10 cellular contexts compared by ENCODE assay signal in the genomic region with DNA sequence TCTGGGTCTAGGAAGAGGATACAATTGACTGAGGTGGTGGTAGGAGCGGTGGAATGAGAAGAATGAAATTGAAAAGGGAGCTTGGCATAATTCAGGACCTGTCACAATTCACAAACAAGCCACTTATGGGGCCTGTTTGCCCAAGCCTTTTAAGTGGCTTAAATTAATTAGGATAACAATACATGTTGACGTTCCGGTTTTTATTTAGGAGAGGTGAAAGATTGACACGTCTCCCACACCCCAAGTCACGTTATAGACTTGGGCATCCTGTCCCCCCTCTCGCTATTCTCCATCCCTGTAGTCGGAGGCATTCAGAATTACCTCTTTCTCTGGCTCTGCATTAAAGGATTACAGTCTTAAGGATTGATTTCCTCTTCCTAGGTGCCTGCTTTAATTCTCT. TPM values are rescaled to one million over a fixed set of nuclear protein-coding genes. Genes with fewer than 3 reads are reported as not detected.
DNase-seq lines count a peak whose midpoint lies in the region; ATAC-seq and TF ChIP-seq lines count a peak whose summit lies in the region.
"Had no signal": no experiment of that assay in that cellular context is flagged by ENCODE, and none has a peak within 500 bp of the region (broad histone marks: within the 10 kb centered on the region; RNA-seq: fewer than 3 reads in every experiment).

No MANE protein-coding gene starts in this region.

- H2BK5ac ChIP-seq in mesendoderm (ENCODE audit: low read length), result no peak overlapping the region

- no peak overlapping the region for H3K18ac ChIP-seq in mesendoderm (ENCODE audit: low read length)

- H3K4ac ChIP-seq in mesendoderm (ENCODE audit: low read depth, low read length), result no peak overlapping the region

- H3K27ac ChIP-seq in heart right ventricle, result peak overlapping the region in 9 of 10 donors; percentile 65 to 91 (median 77)
- peak overlapping the region; percentile 87 for H3K27ac ChIP-seq in angular gyrus (ENCODE audit: low read depth, low read length)
- H3K27ac ChIP-seq in mesendoderm (ENCODE audit: low read depth, low read length), result no peak overlapping the region
- peak overlapping the region; percentile 80 for H3K27ac ChIP-seq in upper lobe of right lung
- H3K27ac ChIP-seq: cardiac muscle cell had no signal

- H3K36me3 ChIP-seq in heart right ventricle (peaks cover 0 to 22% (median 18%) of the 10 kb centered on the region in 9 donors), mesendoderm (ENCODE audit: control insufficient read depth, insufficient read depth, low read length) (no peaks in the 10 kb centered on the region), upper lobe of right lung (peaks cover 19% of the 10 kb centered on the region)

- H4K8ac ChIP-seq in mesendoderm (ENCODE audit: low read depth, low read length), result no peak overlapping the region

- no peaks in the 10 kb centered on the region for H3K79me1 ChIP-seq in mesendoderm (ENCODE audit: low read length)

- peak overlapping the region; percentile 89 for H3K56ac ChIP-seq in mesendoderm (ENCODE audit: low read length)

- H3K4me3 ChIP-seq in heart right ventricle, result peak overlapping the region in 8 of 10 donors; percentile 67 to 96 (median 85)
- no peak overlapping the region for H3K4me3 ChIP-seq in mesendoderm (ENCODE audit: low read length)
- H3K4me3 ChIP-seq in upper lobe of right lung, result peak overlapping the region; percentile 89

- H3K27me3 ChIP-seq in heart right ventricle (no peaks in the 10 kb centered on the region), mesendoderm (ENCODE audit: insufficient read depth, low read length, poor library complexity) (no peaks in the 10 kb centered on the region), upper lobe of right lung (no peaks in the 10 kb centered on the region)

- intact Hi-C loops in heart right ventricle (cut with DNase I), result no loop called here
- intact Hi-C loops in left cardiac atrium (cut with DNase I), result no loop called here
- intact Hi-C loops in upper lobe of right lung (cut with DNase I), result no loop called here
- intact Hi-C loops in posterior cingulate gyrus (cut with DNase I), result no loop called here

- no peak overlapping the region for H3K4me2 ChIP-seq in mesendoderm (ENCODE audit: low read length)

- DNase-seq in heart right ventricle (no peak), left cardiac atrium (no peak), mesendoderm (no peak), upper lobe of right lung (no peak), epidermal melanocyte (ENCODE audit: insufficient read length, low spot score) (no peak), posterior cingulate gyrus (no peak)

- H3K9me3 ChIP-seq in heart right ventricle (no peaks in the 10 kb centered on the region), upper lobe of right lung (no peaks in the 10 kb centered on the region)

- WGBS in heart right ventricle, 2 donors, result 55 to 56% methylated on average over 7 of the region's 7 CpGs
- WGBS in mesendoderm (ENCODE audit: extremely low coverage, insufficient coverage, low lambda C conversion rate), result no CpG with 5 or more reads among the region's 7 CpGs

- ATAC-seq in heart right ventricle (no peak), left cardiac atrium (no peak), upper lobe of right lung (no peak), GM18502 (IDR thresholded peaks at IDR 0.05; ENCODE audit: poor library complexity, unreplicated experiment) (no peak)

- peak overlapping the region; percentile 21 for H4K5ac ChIP-seq in mesendoderm (ENCODE audit: low read length)

- no peaks in the 10 kb centered on the region for H3K79me2 ChIP-seq in mesendoderm (ENCODE audit: control insufficient read depth, insufficient read depth, low read length)

- H2AK5ac ChIP-seq in mesendoderm (ENCODE audit: low read length), result no peak overlapping the region

- H3K9ac ChIP-seq in mesendoderm (ENCODE audit: low read length), result no peak overlapping the region

- H2BK15ac ChIP-seq in mesendoderm (replicated peaks; ENCODE audit: low read depth), result no peak overlapping the region

- H3K4me1 ChIP-seq in heart right ventricle (peaks cover 2 to 33% (median 22%) of the 10 kb centered on the region in 9 donors), mesendoderm (ENCODE audit: control insufficient read depth, low read depth, low read length) (peaks cover 2% of the 10 kb centered on the region), upper lobe of right lung (peaks cover 21% of the 10 kb centered on the region)

- H2BK120ac ChIP-seq in mesendoderm (ENCODE audit: low read depth, low read length), result no peak overlapping the region

- TF ChIP-seq CTCF in heart right ventricle (IDR thresholded peaks at IDR 0.05), result no peak
- TF ChIP-seq CTCF in upper lobe of right lung (IDR thresholded peaks at IDR 0.05), result no peak

- H3K23ac ChIP-seq in mesendoderm (ENCODE audit: low read length), result no peak overlapping the region

RNA-seq across cellular contexts. Expression of a gene that starts 1.0 kb away (rescaled TPM):
- total RNA-seq in heart right ventricle, result 100 to 1,000 TPM; 183 to 264 (median 199) TPM
- 100 to 1,000 TPM; 105 to 128 TPM for polyA plus RNA-seq in heart right ventricle
- total RNA-seq in left cardiac atrium, result 100 to 1,000 TPM; 141 to 160 TPM
- polyA plus RNA-seq in mesendoderm (2013, experiment 1 of 2), result 8.5 TPM
- polyA plus RNA-seq in mesendoderm (2013, experiment 2 of 2), result 8.9 TPM
- total RNA-seq in upper lobe of right lung, result 191 TPM

RNA-seq across cellular contexts. Expression of a gene that starts 23.6 kb away (rescaled TPM):
- 1 to 10 TPM in 8 of 10 donors, under 1 TPM in 1, not detected in 1; 0.80 to 3.6 (median 2.9) TPM for total RNA-seq in heart right ventricle
- 1 to 10 TPM in 1 of 2 donors, under 1 TPM in 1; 0.16 to 1.7 TPM for polyA plus RNA-seq in heart right ventricle
- total RNA-seq in left cardiac atrium, result 1 to 10 TPM; 1.4 to 1.9 TPM
- polyA plus RNA-seq in mesendoderm (2013, experiment 1 of 2), result not detected
- polyA plus RNA-seq in mesendoderm (2013, experiment 2 of 2), result 0.11 TPM
- not detected for total RNA-seq in upper lobe of right lung
- total RNA-seq: cardiac muscle cell, RPMI7951 had no signal

RNA-seq across cellular contexts. Expression of a gene that starts 52.3 kb away (rescaled TPM):
- 100 to 1,000 TPM; 499 to 627 (median 546) TPM for total RNA-seq in heart right ventricle
- 100 to 1,000 TPM; 526 to 632 TPM for polyA plus RNA-seq in heart right ventricle
- total RNA-seq in left cardiac atrium, result 100 to 1,000 TPM; 416 TPM
- 458 TPM for polyA plus RNA-seq in mesendoderm (2013, experiment 1 of 2)
- 455 TPM for polyA plus RNA-seq in mesendoderm (2013, experiment 2 of 2)
- 236 TPM for total RNA-seq in upper lobe of right lung
